ENCODE assay signal across 30 cellular contexts in genomic region chr11:17395978-17396377, GRCh38. TPM values are rescaled to one million over a fixed set of nuclear protein-coding genes. Genes with fewer than 3 reads are reported as not detected.
"Had no signal": no experiment of that assay in that cellular context is flagged by ENCODE, and none has a peak within 500 bp of the region (broad histone marks: within the 10 kb centered on the region; RNA-seq: fewer than 3 reads in every experiment).

No MANE protein-coding gene starts in this region.

- H3K27ac ChIP-seq: body of pancreas, colonic mucosa, epithelial cell of prostate, esophagus squamous epithelium, gastroesophageal sphincter, heart right ventricle had no signal

- H3K27me3 ChIP-seq: body of pancreas, colonic mucosa, esophagus squamous epithelium, gastroesophageal sphincter, heart right ventricle had no signal

- DNase-seq: activated CD4-positive, alpha-beta T cell treated with anti-CD3 and anti-CD28 coated beads for 36 hours; activated CD4-positive, alpha-beta T cell treated with anti-CD3 and anti-CD28 coated beads, Interleukin-2, amount 10 ng/mL, durations not matched to agents 7 days and 5 days; activated CD4-positive, alpha-beta T cell treated with anti-CD3 and anti-CD28 coated beads, Interleukin-2, amount 50 U/mL, for 4 hours; activated CD4-positive, CD25-positive, alpha-beta regulatory T cell; activated CD4-positive, CD25-positive, alpha-beta regulatory T cell treated with anti-CD3 and anti-CD28 coated beads, Interleukin-2, amount 50 U/mL, for 72 hours; activated CD8-positive, alpha-beta memory T cell treated with anti-CD3 and anti-CD28 coated beads for 24 hours; activated CD8-positive, alpha-beta T cell treated with anti-CD3 and anti-CD28 coated beads for 36 hours; activated gamma-delta T cell; activated naive CD4-positive, alpha-beta T cell; activated naive CD4-positive, alpha-beta T cell treated with anti-CD3 and anti-CD28 coated beads, Interleukin-2, amount 10 ng/mL, durations not matched to agents 7 days and 5 days; activated naive CD8-positive, alpha-beta T cell treated with anti-CD3 and anti-CD28 coated beads, Interleukin-2, amount 10 ng/mL, durations not matched to agents 7 days and 5 days; activated T-cell treated with anti-CD3 and anti-CD28 coated beads, Interleukin-2, amount 50 U/mL, for 4 hours; anterior cingulate cortex; body of pancreas; caudate nucleus; colonic mucosa; effector CD8-positive, alpha-beta T cell; esophagus squamous epithelium; foreskin melanocyte; heart right ventricle; T-helper 1 cell; T-helper 2 cell had no signal

- ATAC-seq: activated CD4-positive, alpha-beta T cell treated with anti-CD3 and anti-CD28 coated beads for 36 hours; activated CD8-positive, alpha-beta T cell treated with anti-CD3 and anti-CD28 coated beads for 36 hours; activated naive CD4-positive, alpha-beta T cell treated with anti-CD3 and anti-CD28 coated beads, Interleukin-2, amount 50 U/mL, for 72 hours; activated T-cell treated with anti-CD3 and anti-CD28 coated beads, Interleukin-2, amount 50 U/mL, for 4 hours; activated T-helper 17 cell treated with anti-CD3 and anti-CD28 coated beads, Interleukin-2, amount 50 U/mL, for 72 hours; body of pancreas; gastroesophageal sphincter; heart right ventricle had no signal

- H3K9me3 ChIP-seq: body of pancreas, colonic mucosa, esophagus squamous epithelium, gastroesophageal sphincter, heart right ventricle had no signal

- H3K4me3 Mint-ChIP-seq: activated CD4-positive, alpha-beta T cell treated with anti-CD3 and anti-CD28 coated beads for 36 hours; activated CD4-positive, alpha-beta T cell treated with anti-CD3 and anti-CD28 coated beads, Interleukin-2, amount 10 ng/mL, durations not matched to agents 7 days and 5 days; activated CD8-positive, alpha-beta T cell treated with anti-CD3 and anti-CD28 coated beads for 36 hours; activated naive CD4-positive, alpha-beta T cell treated with anti-CD3 and anti-CD28 coated beads, Interleukin-2, amount 10 ng/mL, durations not matched to agents 7 days and 5 days; activated naive CD8-positive, alpha-beta T cell treated with anti-CD3 and anti-CD28 coated beads, Interleukin-2, amount 10 ng/mL, durations not matched to agents 7 days and 5 days; activated T-cell treated with anti-CD3 and anti-CD28 coated beads, Interleukin-2, amount 50 U/mL, for 4 hours; activated T-helper 17 cell treated with anti-CD3 and anti-CD28 coated beads, Interleukin-2, amount 50 U/mL, for 72 hours had no signal

- H3K36me3 Mint-ChIP-seq: activated naive CD4-positive, alpha-beta T cell treated with anti-CD3 and anti-CD28 coated beads, Interleukin-2, amount 10 ng/mL, durations not matched to agents 7 days and 5 days; activated naive CD4-positive, alpha-beta T cell treated with anti-CD3 and anti-CD28 coated beads, Interleukin-2, amount 50 U/mL, for 72 hours; activated naive CD8-positive, alpha-beta T cell treated with anti-CD3 and anti-CD28 coated beads, Interleukin-2, amount 10 ng/mL, durations not matched to agents 7 days and 5 days had no signal

- H3K27ac Mint-ChIP-seq: activated CD4-positive, alpha-beta T cell treated with anti-CD3 and anti-CD28 coated beads for 36 hours; activated CD8-positive, alpha-beta T cell treated with anti-CD3 and anti-CD28 coated beads for 36 hours; activated naive CD4-positive, alpha-beta T cell treated with anti-CD3 and anti-CD28 coated beads, Interleukin-2, amount 50 U/mL, for 72 hours; activated naive CD8-positive, alpha-beta T cell treated with anti-CD3 and anti-CD28 coated beads, Interleukin-2, amount 10 ng/mL, durations not matched to agents 7 days and 5 days; activated T-helper 17 cell treated with anti-CD3 and anti-CD28 coated beads, Interleukin-2, amount 50 U/mL, for 72 hours had no signal

- H3K27me3 Mint-ChIP-seq: activated CD4-positive, alpha-beta T cell treated with anti-CD3 and anti-CD28 coated beads for 36 hours had no signal

- H3K4me1 Mint-ChIP-seq: activated CD4-positive, alpha-beta T cell treated with anti-CD3 and anti-CD28 coated beads for 36 hours; activated CD4-positive, alpha-beta T cell treated with anti-CD3 and anti-CD28 coated beads, Interleukin-2, amount 10 ng/mL, durations not matched to agents 7 days and 5 days; activated naive CD4-positive, alpha-beta T cell treated with anti-CD3 and anti-CD28 coated beads, Interleukin-2, amount 10 ng/mL, durations not matched to agents 7 days and 5 days; activated T-helper 17 cell treated with anti-CD3 and anti-CD28 coated beads, Interleukin-2, amount 50 U/mL, for 72 hours had no signal

- H3K4me1 ChIP-seq: body of pancreas, colonic mucosa, esophagus squamous epithelium, gastroesophageal sphincter, heart right ventricle had no signal

- H3K36me3 ChIP-seq: colonic mucosa, esophagus squamous epithelium, gastroesophageal sphincter, heart right ventricle had no signal

- H3K4me3 ChIP-seq: body of pancreas, colonic mucosa, esophagus squamous epithelium, gastroesophageal sphincter, heart right ventricle had no signal

RNA-seq across cellular contexts. Expression of gene KCNJ11, which starts 7.5 kb away (rescaled TPM):
- total RNA-seq: endothelial cell of umbilical vein, fibroblast of lung, fibroblast of villous mesenchyme, glomerular endothelial cell had no signal
- polyA plus RNA-seq: fibroblast of lung had no signal
